In genomic region chr20:41169184-41169690, GRCh38 we compare ENCODE assay signal across 1 cellular context.
TF ChIP-seq lines count a peak whose summit lies in the region.

No MANE protein-coding gene starts in this region.

TF ChIP-seq in IMR-90, 13 proteins besides CTCF, POLR2A, EP300 and RAD21 (continued from another document):
- TF ChIP-seq USF2 (IDR thresholded peaks at IDR 0.05; ENCODE audit: low read depth, low read length) (no peak), FOS (IDR thresholded peaks at IDR 0.05; ENCODE audit: low read depth, low read length) (no peak)
